In genomic region chr10:49052069-49052468, GRCh38 we compare ENCODE assay signal across 28 cellular contexts.
"Had no signal": no experiment of that assay in that cellular context is flagged by ENCODE, and none has a peak within 500 bp of the region (broad histone marks: within the 10 kb centered on the region; RNA-seq: fewer than 3 reads in every experiment).

No MANE protein-coding gene starts in this region.

- ATAC-seq: activated CD4-positive, CD25-positive, alpha-beta regulatory T cell treated with anti-CD3 and anti-CD28 coated beads, Interleukin-2, amount 50 U/mL, for 24 hours; activated CD8-positive, alpha-beta memory T cell treated with anti-CD3 and anti-CD28 coated beads, Interleukin-2, amount 10 ng/mL, durations not matched to agents 7 days and 5 days; activated CD8-positive, alpha-beta T cell treated with anti-CD3 and anti-CD28 coated beads, Interleukin-2, amount 10 ng/mL, durations not matched to agents 7 days and 5 days; activated T-cell treated with anti-CD3 and anti-CD28 coated beads, Interleukin-2, amount 50 U/mL, for 72 hours; gastrocnemius medialis; heart left ventricle had no signal

- H3K27ac ChIP-seq: brain microvascular endothelial cell, coronary artery, dorsolateral prefrontal cortex, gastrocnemius medialis, WERI-Rb-1 had no signal

- DNase-seq: activated B cell treated with CpG ODN at 0.5 μM for 24 hours; activated CD4-positive, alpha-beta memory T cell treated with anti-CD3 and anti-CD28 coated beads for 36 hours; activated CD4-positive, alpha-beta T cell treated with anti-CD3 and anti-CD28 coated beads, Interleukin-2, amount 10 ng/mL, durations not matched to agents 24 days and 14 days; activated CD8-positive, alpha-beta memory T cell treated with anti-CD3 and anti-CD28 coated beads, Interleukin-2, amount 10 ng/mL, durations not matched to agents 7 days and 5 days; activated CD8-positive, alpha-beta memory T cell treated with anti-CD3 and anti-CD28 coated beads, Interleukin-2, amount 50 U/mL, for 48 hours; activated CD8-positive, alpha-beta T cell treated with anti-CD3 and anti-CD28 coated beads, Interleukin-2, amount 10 ng/mL, durations not matched to agents 7 days and 5 days; activated gamma-delta T cell; activated naive CD4-positive, alpha-beta T cell; activated naive CD4-positive, alpha-beta T cell treated with anti-CD3 and anti-CD28 coated beads, Interleukin-2, amount 50 U/mL, for 16 hours; activated T-cell treated with anti-CD3 and anti-CD28 coated beads for 4 hours; activated T-cell treated with anti-CD3 and anti-CD28 coated beads, Interleukin-2, amount 50 U/mL, for 24 hours; activated T-cell treated with anti-CD3 and anti-CD28 coated beads, Interleukin-2, amount 50 U/mL, for 72 hours; amniotic stem cell; anterior cingulate cortex; brain microvascular endothelial cell; dorsolateral prefrontal cortex; effector memory CD4-positive, alpha-beta T cell; endodermal cell; foreskin fibroblast; gastrocnemius medialis; glutamatergic neuron; heart left ventricle; T-helper 9 cell; WERI-Rb-1 had no signal

- H3K4me3 ChIP-seq: coronary artery, dorsolateral prefrontal cortex, gastrocnemius medialis, heart left ventricle had no signal

- H3K36me3 ChIP-seq: brain microvascular endothelial cell, gastrocnemius medialis, WERI-Rb-1 had no signal

- FAIRE-seq: astrocyte, bronchial epithelial cell had no signal

- H3K27me3 ChIP-seq: brain microvascular endothelial cell, dorsolateral prefrontal cortex, gastrocnemius medialis, heart left ventricle had no signal

- H3K9me3 ChIP-seq: gastrocnemius medialis, heart left ventricle had no signal
